In the genomic region with DNA sequence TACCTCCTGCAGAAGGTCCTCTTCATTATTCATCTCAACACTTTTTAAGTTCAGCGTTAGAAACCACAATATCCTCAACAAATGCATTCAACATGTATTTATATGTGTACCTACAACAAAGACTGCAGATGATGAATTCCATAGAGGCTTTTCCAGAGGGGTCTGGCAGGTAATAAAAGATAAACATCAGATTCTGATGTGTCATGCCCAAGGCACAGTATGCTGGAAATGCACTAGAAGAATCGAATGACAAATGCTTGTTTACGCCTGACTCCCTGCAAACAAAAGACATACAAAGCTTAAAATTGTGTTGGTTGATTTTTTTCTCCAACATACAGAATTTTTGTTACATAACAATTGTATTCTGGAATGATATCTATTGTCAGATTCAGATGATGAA, we compare ENCODE assay signal across 25 cellular contexts.
"Had no signal": no experiment of that assay in that cellular context is flagged by ENCODE, and none has a peak within 500 bp of the region (broad histone marks: within the 10 kb centered on the region; RNA-seq: fewer than 3 reads in every experiment).

A gene with protein sequence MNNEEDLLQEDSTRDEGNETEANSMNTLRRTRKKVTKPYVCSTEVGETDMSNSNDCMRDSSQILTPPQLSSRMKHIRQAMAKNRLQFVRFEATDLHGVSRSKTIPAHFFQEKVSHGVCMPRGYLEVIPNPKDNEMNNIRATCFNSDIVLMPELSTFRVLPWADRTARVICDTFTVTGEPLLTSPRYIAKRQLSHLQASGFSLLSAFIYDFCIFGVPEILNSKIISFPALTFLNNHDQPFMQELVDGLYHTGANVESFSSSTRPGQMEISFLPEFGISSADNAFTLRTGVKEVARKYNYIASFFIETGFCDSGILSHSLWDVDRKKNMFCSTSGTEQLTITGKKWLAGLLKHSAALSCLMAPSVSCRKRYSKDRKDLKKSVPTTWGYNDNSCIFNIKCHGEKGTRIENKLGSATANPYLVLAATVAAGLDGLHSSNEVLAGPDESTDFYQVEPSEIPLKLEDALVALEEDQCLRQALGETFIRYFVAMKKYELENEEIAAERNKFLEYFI (minus strand): TSS at position 73 of the 400 bp plus-strand sequence. CDS start 40 bp downstream, at position 33.

- DNase-seq: activated B cell treated with CpG ODN at 0.5 μM for 24 hours; activated CD4-positive, alpha-beta memory T cell treated with anti-CD3 and anti-CD28 coated beads for 36 hours; activated CD4-positive, alpha-beta T cell treated with anti-CD3 and anti-CD28 coated beads, Interleukin-2, amount 10 ng/mL, durations not matched to agents 7 days and 5 days; activated CD8-positive, alpha-beta memory T cell treated with anti-CD3 and anti-CD28 coated beads for 24 hours; activated gamma-delta T cell treated with Interleukin-2 at 50 U/mL for 16 hours; activated naive CD4-positive, alpha-beta T cell treated with anti-CD3 and anti-CD28 coated beads, Interleukin-2, amount 10 ng/mL, durations not matched to agents 7 days and 5 days; activated naive CD8-positive, alpha-beta T cell treated with anti-CD3 and anti-CD28 coated beads, Interleukin-2, amount 10 ng/mL, durations not matched to agents 7 days and 5 days; activated T-cell treated with anti-CD3 and anti-CD28 coated beads, Interleukin-2, amount 50 U/mL, for 4 hours; adrenal gland; anterior cingulate cortex; cerebellar nuclear complex; Kasumi-1; KBM-7; NCI-H1048; NCI-H146; NCI-H2029; NCI-H446 treated with DMSO at 0.1 percent for 48 hours; NCI-H526 treated with DMSO at 0.1 percent for 48 hours; NK-92 treated with Interleukin-12 subunit alpha and Interleukin-12 subunit beta, amount 100 ng/mL, for 24 hours; OCI-M1; Peyer's patch; Right ventricle myocardium superior; T-cell; T-helper 2 cell; T1000 had no signal
